Comparison of ENCODE assay signal across 23 cellular contexts in genomic region chr16:49260956-49261530, GRCh38. TPM values are rescaled to one million over a fixed set of nuclear protein-coding genes. Genes with fewer than 3 reads are reported as not detected.
"Had no signal": no experiment of that assay in that cellular context is flagged by ENCODE, and none has a peak within 500 bp of the region (broad histone marks: within the 10 kb centered on the region; RNA-seq: fewer than 3 reads in every experiment).

No MANE protein-coding gene starts in this region.

- H3K4me3 ChIP-seq: K562 had no signal

- DNase-seq: Kasumi-1, MM.1S, NCI-H1092 treated with DMSO at 0.1 percent for 48 hours, NCI-H1436, NCI-H187, NCI-H2029, NCI-H2081 treated with DMSO at 0.1 percent for 48 hours, NCI-H2171, NCI-H226, NCI-H446, NCI-H510A, NCI-H524 treated with DMSO at 0.1 percent for 48 hours, NCI-H69, NCI-H774, SHP77, SK-N-SH had no signal

- H3K9me3 ChIP-seq: SK-N-SH had no signal

- H3K27ac ChIP-seq: HL-60, KMS-11, RWPE1 had no signal

- H3K4me2 ChIP-seq: KMS-11, SK-N-SH had no signal

- H3K9ac ChIP-seq: KMS-11, SK-N-SH had no signal

- ATAC-seq: K562, Panc1 had no signal

- H3K9me2 ChIP-seq: SK-N-SH had no signal

RNA-seq across cellular contexts. Expression of gene CBLN1, which starts 20.6 kb away (rescaled TPM):
- total RNA-seq: K562, M059J had no signal
- polyA plus RNA-seq: IgD-negative memory B cell, K562, SK-N-SH had no signal
